ENCODE assay signal across 8 cellular contexts in genomic region chr6:32982084-32982701, GRCh38.
DNase-seq lines count a peak whose midpoint lies in the region; ATAC-seq and TF ChIP-seq lines count a peak whose summit lies in the region.

No MANE protein-coding gene starts in this region.

- ATAC-seq in HG02981 (IDR thresholded peaks at IDR 0.05; ENCODE audit: unreplicated experiment) = no peak

- H3K4me3 ChIP-seq in foreskin fibroblast (ENCODE audit: low read depth in 1 of 2, low read length in 2 of 2) = no peak overlapping the region

- DNase-seq in COLO668 (lab: John Stamatoyannopoulos, UW; ENCODE audit: unreplicated experiment) = peak; percentile 6
- no peak for DNase-seq in HEK293T (ENCODE audit: extremely low spot score)
- DNase-seq in OCI-M1 (lab: John Stamatoyannopoulos, UW) = peak; percentile 42
- peak; percentile 34 to 60 for DNase-seq in foreskin fibroblast
- no peak for DNase-seq in stimulated activated CD4-positive, alpha-beta T cell treated with anti-CD3 and anti-CD28 coated beads, Interleukin-12 subunit alpha, Interleukin-12 subunit beta, amount 100 ng/mL, for 4 hours
- no peak for DNase-seq in NCI-H1694 treated with DMSO at 0.1 percent for 48 hours (lab: John Stamatoyannopoulos, UW)
- DNase-seq in medulla oblongata (ENCODE audit: extremely low spot score) = no peak

- POLR2A ChIA-PET in HEK293T (lab: Yijun Ruan, JAX) = interaction anchor here (0.8 to 10.0 kb wide), 4 partner anchors 11 to 88 kb away, joined by 3 to 369 read pairs (median 30); partner anchors contain the start of gene BRD2

- CTCF ChIA-PET in HEK293T (lab: Yijun Ruan, JAX) = interaction anchor here (0.6 to 1.1 kb wide), 2 partner anchors 26 to 48 kb away, joined by 3 to 10 read pairs; no protein-coding TSS in a partner anchor

- no peak for TF ChIP-seq CTCF in foreskin fibroblast (IDR thresholded peaks at IDR 0.05; ENCODE audit: low read depth, low read length)

TF ChIP-seq in HEK293T, 16 proteins besides CTCF, POLR2A, EP300 and RAD21:
- TF ChIP-seq SUZ12 (IDR thresholded peaks at IDR 0.05) (no peak), ELF4 (IDR thresholded peaks at IDR 0.05) (peak; percentile 31; the same call in 1 of the 2 replicates), HDGF (IDR thresholded peaks at IDR 0.05; ENCODE audit: borderline replicate concordance) (no peak), TARDBP (IDR thresholded peaks at IDR 0.05) (no peak), LEF1 (IDR thresholded peaks at IDR 0.05; ENCODE audit: borderline replicate concordance) (no peak), CTBP1 (IDR thresholded peaks at IDR 0.05; ENCODE audit: borderline replicate concordance) (0 out of 2 replicates have a peak, but pooled peaks have one; percentile 6), L3MBTL2 (conservative IDR thresholded peaks at IDR 0.05) (0 out of 2 replicates have a peak, but pooled peaks have one; percentile 3)

Comparison
In these comparisons a context has a peak if more than half of its experiments do, and no peak if none do; other contexts are left out.
1. DNase-seq: peak in COLO668 (single experiment), OCI-M1 (single experiment) and foreskin fibroblast (2 of 2); none in HEK293T (single experiment), stimulated activated CD4-positive, alpha-beta T cell treated with anti-CD3 and anti-CD28 coated beads, Interleukin-12 subunit alpha, Interleukin-12 subunit beta, amount 100 ng/mL, for 4 hours (single experiment), NCI-H1694 treated with DMSO at 0.1 percent for 48 hours (single experiment) and medulla oblongata (single experiment).